ENCODE assay signal across 5 cellular contexts in genomic region chr7:128592209-128592608, GRCh38.
DNase-seq lines count a peak whose midpoint lies in the region; ATAC-seq, FAIRE-seq and TF ChIP-seq lines count a peak whose summit lies in the region.
"Not testable (repeated sequence)": the region's sequence is repeated elsewhere in the genome, so short reads cannot be mapped to it uniquely, and the experiment has no call there.

No MANE protein-coding gene starts in this region.

- not testable (repeated sequence) for H3K27me3 ChIP-seq in dorsolateral prefrontal cortex; psoas muscle (ENCODE audit: insufficient read depth in 3 of 3, low read length in 2 of 3)

- not testable (repeated sequence) for DNase-seq in D721Med (ENCODE audit: insufficient read length, low spot score); HTR-8/SVneo (ENCODE audit: insufficient read length, low spot score); dorsolateral prefrontal cortex; psoas muscle

- 27 to 35% methylated on average over 2 of the region's 3 CpGs; no CpG with 5 or more reads in 1 of the 3 donors for WGBS in psoas muscle, 3 donors

- H3K27ac ChIP-seq in dorsolateral prefrontal cortex (peak overlapping the region in 32 of 59 donors; percentile 4 to 85 (median 66)), psoas muscle (peak overlapping the region; percentile 66), temporal lobe (ENCODE audit: low read depth, low read length) (peak overlapping the region; percentile 9)

- TF ChIP-seq CTCF in D721Med (IDR thresholded peaks at IDR 0.05; ENCODE audit: insufficient read depth, missing control alignments); dorsolateral prefrontal cortex (IDR thresholded peaks at IDR 0.05 in 54 of 56, conservative IDR thresholded peaks at IDR 0.05 in 2 of 56; ENCODE audit: low read depth in 1 of 56, partially characterized antibody in 56 of 56); psoas muscle (IDR thresholded peaks at IDR 0.05): not testable (repeated sequence)

- H3K36me3 ChIP-seq in psoas muscle (ENCODE audit: insufficient read depth in 1 of 2, low read depth in 1 of 2): peaks cover 0 to 51% of the 10 kb centered on the region in 2 donors

- intact Hi-C loops in dorsolateral prefrontal cortex (cut with DNase I); psoas muscle (cut with DNase I): not testable (repeated sequence)

- H3K9me3 ChIP-seq in psoas muscle: not testable (repeated sequence)

- peak overlapping the region in 1 of 59 donors; percentile 16 for H3K4me3 ChIP-seq in dorsolateral prefrontal cortex
- not testable (repeated sequence) for H3K4me3 ChIP-seq in psoas muscle

- ATAC-seq in psoas muscle: peak; percentile 56 to 77 (median 64)

- FAIRE-seq in D721Med (lab: Jason Lieb, UNC) (peak; percentile 29), HTR-8/SVneo (lab: Jason Lieb, UNC) (peak; percentile 82)

- peaks cover 12% of the 10 kb centered on the region for H3K4me1 ChIP-seq in psoas muscle

Comparison
In these comparisons a context has a peak if more than half of its experiments do, and no peak if none do; other contexts are left out.
1. H3K27ac ChIP-seq: peak in every context shown above with its lines; median percentile 66 in dorsolateral prefrontal cortex; 66 in psoas muscle; 9 in temporal lobe.